In genomic region chr18:30088238-30088637, GRCh38 we compare ENCODE assay signal across 8 cellular contexts.
"Had no signal": no experiment of that assay in that cellular context is flagged by ENCODE, and none has a peak within 500 bp of the region (broad histone marks: within the 10 kb centered on the region; RNA-seq: fewer than 3 reads in every experiment).

No MANE protein-coding gene starts in this region.

- H3K9me3 ChIP-seq: HAP-1 had no signal

- H3K4me1 Mint-ChIP-seq: IgD-negative memory B cell had no signal

- DNase-seq: GOT3, H7, KBM-7 had no signal

- FAIRE-seq: HepG2 had no signal

- H3K4me3 Mint-ChIP-seq: HFFc6, IgD-negative memory B cell had no signal

- H3K27ac Mint-ChIP-seq: HFFc6, IgD-negative memory B cell had no signal

- H3K4me3 ChIP-seq: HAP-1 had no signal

- H3K27me3 Mint-ChIP-seq: IgD-negative memory B cell had no signal

- H3K36me3 Mint-ChIP-seq: IgD-negative memory B cell had no signal

- H3K9me3 Mint-ChIP-seq: HFFc6 had no signal

- H3K4me1 ChIP-seq: HAP-1 had no signal

- H3K36me3 ChIP-seq: HAP-1 had no signal

- H3K27ac ChIP-seq: HL-60 had no signal
